In the genomic region with DNA sequence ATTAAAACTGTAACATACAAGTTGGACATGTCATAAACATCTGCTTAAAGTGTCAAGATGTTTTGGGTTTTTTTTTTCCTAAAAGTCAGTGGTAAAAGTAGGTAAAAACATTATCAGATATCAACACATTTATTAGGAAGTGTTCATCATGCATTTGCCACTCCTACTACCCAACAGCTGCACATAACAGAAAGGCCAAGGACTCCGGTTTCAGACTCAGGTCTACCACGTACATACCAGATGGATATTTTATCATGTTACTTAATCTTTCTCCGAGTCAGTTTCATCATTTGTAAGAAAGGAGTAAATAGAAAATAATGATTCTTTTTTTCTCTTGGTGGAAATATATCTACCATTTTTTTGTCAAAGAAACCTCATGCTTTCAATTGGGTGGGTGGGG, we compare ENCODE assay signal across 23 cellular contexts.
"Had no signal": no experiment of that assay in that cellular context is flagged by ENCODE, and none has a peak within 500 bp of the region (broad histone marks: within the 10 kb centered on the region; RNA-seq: fewer than 3 reads in every experiment).

No MANE protein-coding gene starts in this region.

- H3K27me3 Mint-ChIP-seq: activated CD4-positive, alpha-beta T cell treated with anti-CD3 and anti-CD28 coated beads for 36 hours; activated T-helper 17 cell treated with anti-CD3 and anti-CD28 coated beads, Interleukin-2, amount 50 U/mL, for 72 hours; central memory CD8-positive, alpha-beta T cell; effector memory CD8-positive, alpha-beta T cell; stimulated activated naive CD8-positive, alpha-beta T cell treated with anti-CD3 and anti-CD28 coated beads, Interleukin-15, Interleukin-2, amounts not matched to agents 100 ng/mL and 50 ng/mL, for 24 hours had no signal

- H3K27ac Mint-ChIP-seq: activated CD4-positive, alpha-beta T cell treated with anti-CD3 and anti-CD28 coated beads for 36 hours; activated naive CD4-positive, alpha-beta T cell treated with anti-CD3 and anti-CD28 coated beads, Interleukin-2, amount 50 U/mL, for 72 hours; activated T-helper 17 cell treated with anti-CD3 and anti-CD28 coated beads, Interleukin-2, amount 50 U/mL, for 72 hours; natural killer cell; stimulated activated naive CD8-positive, alpha-beta T cell treated with anti-CD3 and anti-CD28 coated beads, Interleukin-15, Interleukin-2, amounts not matched to agents 100 ng/mL and 50 ng/mL, for 24 hours; WTC11 had no signal

- ATAC-seq: activated CD4-positive, alpha-beta T cell treated with anti-CD3 and anti-CD28 coated beads for 36 hours; activated naive CD4-positive, alpha-beta T cell treated with anti-CD3 and anti-CD28 coated beads, Interleukin-2, amount 50 U/mL, for 72 hours; activated T-helper 17 cell treated with anti-CD3 and anti-CD28 coated beads, Interleukin-2, amount 50 U/mL, for 72 hours; effector memory CD8-positive, alpha-beta T cell; esophagus mucosa; natural killer cell; right cardiac atrium; upper lobe of right lung; WTC11 had no signal

- H3K4me3 Mint-ChIP-seq: activated CD4-positive, alpha-beta T cell treated with anti-CD3 and anti-CD28 coated beads for 36 hours; activated T-helper 17 cell treated with anti-CD3 and anti-CD28 coated beads, Interleukin-2, amount 50 U/mL, for 72 hours; central memory CD8-positive, alpha-beta T cell; effector memory CD8-positive, alpha-beta T cell; natural killer cell; stimulated activated naive CD8-positive, alpha-beta T cell treated with anti-CD3 and anti-CD28 coated beads, Interleukin-15, Interleukin-2, amounts not matched to agents 100 ng/mL and 50 ng/mL, for 24 hours; WTC11 had no signal

- DNase-seq: activated CD4-positive, alpha-beta T cell treated with anti-CD3 and anti-CD28 coated beads for 36 hours; activated CD4-positive, alpha-beta T cell treated with anti-CD3 and anti-CD28 coated beads, Interleukin-2, amount 50 U/mL, for 4 hours; activated T-cell treated with anti-CD3 and anti-CD28 coated beads, Interleukin-2, amount 50 U/mL, for 1 hour; amniotic stem cell; colonic mucosa; dorsolateral prefrontal cortex; effector memory CD8-positive, alpha-beta T cell; glutamatergic neuron; left ventricle myocardium inferior; natural killer cell; right cardiac atrium; stimulated activated CD4-positive, alpha-beta T cell treated with anti-CD3 and anti-CD28 coated beads, Interleukin-12 subunit alpha, Interleukin-12 subunit beta, amount 100 ng/mL, for 4 hours; stimulated activated CD4-positive, alpha-beta T cell treated with anti-CD3 and anti-CD28 coated beads, Interleukin-4, amount 100 ng/mL, for 4 hours; substantia nigra; T-helper 9 cell; thyroid gland; upper lobe of right lung had no signal
